ENCODE assay signal across 26 cellular contexts in the genomic region with DNA sequence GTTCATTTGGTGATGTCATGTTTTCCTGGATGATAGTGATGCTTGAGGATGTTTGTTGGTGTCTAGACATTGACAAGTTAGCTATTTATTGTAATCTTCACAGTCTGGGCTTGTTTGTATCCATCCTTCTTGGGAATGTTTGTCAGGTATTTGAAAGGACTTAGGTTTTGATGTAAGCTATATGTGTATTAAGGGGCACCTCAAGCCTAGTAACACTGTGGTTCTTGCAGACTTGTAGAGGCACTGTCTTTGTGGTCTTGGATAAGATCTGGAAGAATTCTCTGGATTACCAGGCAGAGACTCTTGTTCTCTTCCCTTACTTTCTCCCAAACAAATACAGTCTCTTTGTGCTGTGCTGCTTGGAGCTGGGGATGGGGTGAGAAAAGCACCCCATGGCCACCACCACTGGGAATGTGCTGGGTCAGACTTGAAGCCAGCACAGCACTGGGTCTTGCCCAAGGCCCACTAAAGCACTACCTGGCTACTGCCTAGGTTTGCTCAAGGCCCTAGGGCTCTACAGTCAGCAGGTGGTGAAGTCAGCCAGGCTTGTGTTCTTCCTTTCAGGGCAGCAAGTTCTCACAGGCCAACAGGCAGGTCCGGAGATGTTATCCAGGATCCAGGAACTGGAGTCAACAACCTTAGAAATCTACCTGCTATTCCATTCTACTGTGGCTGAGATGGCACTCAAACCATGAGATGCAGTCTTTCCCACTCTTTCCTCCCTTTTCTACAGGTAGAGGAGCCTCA.
"Had no signal": no experiment of that assay in that cellular context is flagged by ENCODE, and none has a peak within 500 bp of the region (broad histone marks: within the 10 kb centered on the region; RNA-seq: fewer than 3 reads in every experiment).

No MANE protein-coding gene starts in this region.

- H3K4me2 ChIP-seq: SK-N-SH had no signal

- H3K4me1 ChIP-seq: ascending aorta, SJSA1 had no signal

- H3K4me3 ChIP-seq: ascending aorta, MG63, SJSA1 had no signal

- H3K36me3 ChIP-seq: ascending aorta, MG63, SJSA1 had no signal

- H3K9me3 ChIP-seq: MG63, SJSA1, SK-N-SH had no signal

- H3K27ac ChIP-seq: ascending aorta, SJSA1 had no signal

- H3K27me3 ChIP-seq: ascending aorta, MG63, SJSA1 had no signal

- H3K9ac ChIP-seq: SK-N-SH had no signal

- FAIRE-seq: TTC549 had no signal

- DNase-seq: activated CD4-positive, alpha-beta memory T cell treated with anti-CD3 and anti-CD28 coated beads for 36 hours; activated CD4-positive, alpha-beta T cell treated with anti-CD3 and anti-CD28 coated beads for 36 hours; activated CD4-positive, alpha-beta T cell treated with anti-CD3 and anti-CD28 coated beads, Interleukin-2, amount 50 U/mL, for 1 hour; activated CD8-positive, alpha-beta memory T cell treated with anti-CD3 and anti-CD28 coated beads, Interleukin-2, amount 10 ng/mL, durations not matched to agents 7 days and 5 days; activated CD8-positive, alpha-beta memory T cell treated with anti-CD3 and anti-CD28 coated beads, Interleukin-2, amount 50 U/mL, for 48 hours; activated effector memory CD4-positive, alpha-beta T cell treated with anti-CD3 and anti-CD28 coated beads, Interleukin-2, amount 50 U/mL, for 16 hours; activated naive CD4-positive, alpha-beta T cell; activated naive CD4-positive, alpha-beta T cell treated with anti-CD3 and anti-CD28 coated beads, Interleukin-2, amount 50 U/mL, for 16 hours; activated naive CD8-positive, alpha-beta T cell treated with anti-CD3 and anti-CD28 coated beads, Interleukin-2, amount 10 ng/mL, durations not matched to agents 7 days and 5 days; activated T-cell treated with anti-CD3 and anti-CD28 coated beads, Interleukin-2, amount 50 U/mL, for 72 hours; amygdala; cerebellar nuclear complex; Karpas-422; KBM-7; MG63; NCI-H1048; NCI-H1436 treated with DMSO at 0.1 percent for 48 hours; NCI-H1694 treated with DMSO at 0.1 percent for 48 hours; NCI-H2029; NCI-H345; NCI-H524 treated with DMSO at 0.1 percent for 48 hours; SHP77 treated with DMSO at 0.1 percent for 48 hours; SK-N-SH had no signal
